1 cellular context compared by ENCODE assay signal in the genomic region with DNA sequence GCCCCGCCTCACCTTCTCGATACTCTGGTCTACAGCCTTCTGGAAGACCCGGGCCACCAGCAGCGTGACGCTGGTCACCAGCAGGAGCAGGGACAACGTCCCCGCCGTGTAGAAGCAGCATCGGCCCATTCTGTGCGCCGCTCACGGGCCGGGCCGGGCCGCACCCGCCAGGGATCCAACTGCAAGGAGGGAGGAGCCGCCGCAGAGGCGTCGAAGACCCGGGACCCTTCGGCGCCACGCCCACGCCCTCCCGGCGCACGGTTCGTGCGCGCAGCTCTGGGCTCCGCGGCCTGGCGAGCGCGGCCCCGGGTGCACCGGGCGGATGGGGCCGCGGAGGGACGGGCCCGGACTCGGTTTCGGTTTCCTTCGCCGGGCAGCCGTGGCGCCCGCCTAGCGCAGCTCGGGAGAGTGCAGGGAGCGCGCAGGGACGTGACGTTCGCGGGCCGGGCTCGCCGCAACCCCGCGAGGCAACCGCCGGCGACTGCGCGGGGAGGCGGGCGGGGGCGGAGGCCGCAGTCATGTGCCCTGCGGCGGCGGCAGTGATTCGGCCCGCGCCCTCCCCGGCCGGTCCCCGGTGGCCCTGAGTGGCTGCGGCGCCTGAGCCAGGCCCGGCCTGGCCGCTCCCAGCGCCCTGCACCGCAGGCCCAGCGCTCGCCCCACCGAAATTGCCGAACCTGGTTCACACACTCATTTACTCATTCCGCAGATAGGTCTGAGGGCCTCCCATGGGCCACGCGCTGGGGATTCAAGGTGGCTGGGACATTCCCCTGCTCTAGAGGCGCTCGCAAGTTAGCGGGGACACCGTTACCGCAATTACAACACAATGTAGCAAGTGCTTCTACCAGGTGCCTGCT.
TF ChIP-seq lines count a peak whose summit lies in the region.

A gene with protein sequence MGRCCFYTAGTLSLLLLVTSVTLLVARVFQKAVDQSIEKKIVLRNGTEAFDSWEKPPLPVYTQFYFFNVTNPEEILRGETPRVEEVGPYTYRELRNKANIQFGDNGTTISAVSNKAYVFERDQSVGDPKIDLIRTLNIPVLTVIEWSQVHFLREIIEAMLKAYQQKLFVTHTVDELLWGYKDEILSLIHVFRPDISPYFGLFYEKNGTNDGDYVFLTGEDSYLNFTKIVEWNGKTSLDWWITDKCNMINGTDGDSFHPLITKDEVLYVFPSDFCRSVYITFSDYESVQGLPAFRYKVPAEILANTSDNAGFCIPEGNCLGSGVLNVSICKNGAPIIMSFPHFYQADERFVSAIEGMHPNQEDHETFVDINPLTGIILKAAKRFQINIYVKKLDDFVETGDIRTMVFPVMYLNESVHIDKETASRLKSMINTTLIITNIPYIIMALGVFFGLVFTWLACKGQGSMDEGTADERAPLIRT (minus strand): TSS at position 410 of the 854 bp plus-strand sequence. CDS start 281 bp downstream, at position 129.

TF ChIP-seq in HepG2, 621 proteins besides CTCF, POLR2A, EP300 and RAD21 (continued from another document and continues in another):
- TF ChIP-seq, protein P1, sequence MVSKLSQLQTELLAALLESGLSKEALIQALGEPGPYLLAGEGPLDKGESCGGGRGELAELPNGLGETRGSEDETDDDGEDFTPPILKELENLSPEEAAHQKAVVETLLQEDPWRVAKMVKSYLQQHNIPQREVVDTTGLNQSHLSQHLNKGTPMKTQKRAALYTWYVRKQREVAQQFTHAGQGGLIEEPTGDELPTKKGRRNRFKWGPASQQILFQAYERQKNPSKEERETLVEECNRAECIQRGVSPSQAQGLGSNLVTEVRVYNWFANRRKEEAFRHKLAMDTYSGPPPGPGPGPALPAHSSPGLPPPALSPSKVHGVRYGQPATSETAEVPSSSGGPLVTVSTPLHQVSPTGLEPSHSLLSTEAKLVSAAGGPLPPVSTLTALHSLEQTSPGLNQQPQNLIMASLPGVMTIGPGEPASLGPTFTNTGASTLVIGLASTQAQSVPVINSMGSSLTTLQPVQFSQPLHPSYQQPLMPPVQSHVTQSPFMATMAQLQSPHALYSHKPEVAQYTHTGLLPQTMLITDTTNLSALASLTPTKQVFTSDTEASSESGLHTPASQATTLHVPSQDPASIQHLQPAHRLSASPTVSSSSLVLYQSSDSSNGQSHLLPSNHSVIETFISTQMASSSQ (IDR thresholded peaks at IDR 0.05; ENCODE audit: low read depth), result no peak
- TF ChIP-seq, protein P1 (CRISPR knock-in tag; IDR thresholded peaks at IDR 0.05; ENCODE audit: borderline replicate concordance), result 0 out of 2 replicates have a peak, but pooled peaks have one; percentile 47
- 0 out of 2 replicates have a peak, but pooled peaks have one; percentile 49 for TF ChIP-seq RELA (CRISPR knock-in tag; IDR thresholded peaks at IDR 0.05)
- TF ChIP-seq, protein P2, sequence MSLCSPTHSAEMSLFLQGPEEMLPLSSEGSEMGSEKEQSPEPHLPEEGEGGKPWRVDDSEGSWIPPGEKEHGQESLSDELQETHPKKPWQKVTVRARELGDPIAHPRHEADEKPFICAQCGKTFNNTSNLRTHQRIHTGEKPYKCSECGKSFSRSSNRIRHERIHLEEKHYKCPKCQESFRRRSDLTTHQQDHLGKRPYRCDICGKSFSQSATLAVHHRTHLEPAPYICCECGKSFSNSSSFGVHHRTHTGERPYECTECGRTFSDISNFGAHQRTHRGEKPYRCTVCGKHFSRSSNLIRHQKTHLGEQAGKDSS (CRISPR knock-in tag; IDR thresholded peaks at IDR 0.05; ENCODE audit: borderline replicate concordance, low read depth), result peak; percentile 64; the same call in 1 of the 2 replicates
- TF ChIP-seq ZFP37 (CRISPR knock-in tag; IDR thresholded peaks at IDR 0.05; ENCODE audit: borderline replicate concordance), result no peak
- TF ChIP-seq, protein P3, sequence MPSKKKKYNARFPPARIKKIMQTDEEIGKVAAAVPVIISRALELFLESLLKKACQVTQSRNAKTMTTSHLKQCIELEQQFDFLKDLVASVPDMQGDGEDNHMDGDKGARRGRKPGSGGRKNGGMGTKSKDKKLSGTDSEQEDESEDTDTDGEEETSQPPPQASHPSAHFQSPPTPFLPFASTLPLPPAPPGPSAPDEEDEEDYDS (CRISPR knock-in tag; IDR thresholded peaks at IDR 0.05), result no peak
- TF ChIP-seq ZBTB38 (CRISPR knock-in tag; IDR thresholded peaks at IDR 0.05), result peak; percentile 34; the same call in 1 of the 2 replicates
- TF ChIP-seq NRL (CRISPR knock-in tag; IDR thresholded peaks at IDR 0.05; ENCODE audit: borderline replicate concordance), result 0 out of 2 replicates have a peak, but pooled peaks have one; percentile 24
- peak; percentile 83; the same call in 1 of the 2 replicates for TF ChIP-seq MIER3 (CRISPR knock-in tag; IDR thresholded peaks at IDR 0.05; ENCODE audit: borderline replicate concordance)
- TF ChIP-seq RFX1 (IDR thresholded peaks at IDR 0.05), result no peak
- TF ChIP-seq CHCHD3 (CRISPR knock-in tag; IDR thresholded peaks at IDR 0.05), result no peak
- TF ChIP-seq NFKBIZ (CRISPR knock-in tag; IDR thresholded peaks at IDR 0.05), result no peak; the same call in 1 of the 2 replicates
- TF ChIP-seq MBD4 (IDR thresholded peaks at IDR 0.05; ENCODE audit: borderline replicate concordance, low read length), result no peak
- TF ChIP-seq ZNF788 (CRISPR knock-in tag; IDR thresholded peaks at IDR 0.05; ENCODE audit: borderline replicate concordance), result no peak
- no peak for TF ChIP-seq RORA (CRISPR knock-in tag; IDR thresholded peaks at IDR 0.05)
- TF ChIP-seq ZNF180 (CRISPR knock-in tag; IDR thresholded peaks at IDR 0.05; ENCODE audit: borderline replicate concordance, low read depth), result no peak
- TF ChIP-seq ZNF543 (CRISPR knock-in tag; IDR thresholded peaks at IDR 0.05), result peak; percentile 91; the same call in 1 of the 2 replicates
- TF ChIP-seq KLF6 (CRISPR knock-in tag; IDR thresholded peaks at IDR 0.05), result no peak; the same call in 1 of the 2 replicates
- TF ChIP-seq, protein P4, sequence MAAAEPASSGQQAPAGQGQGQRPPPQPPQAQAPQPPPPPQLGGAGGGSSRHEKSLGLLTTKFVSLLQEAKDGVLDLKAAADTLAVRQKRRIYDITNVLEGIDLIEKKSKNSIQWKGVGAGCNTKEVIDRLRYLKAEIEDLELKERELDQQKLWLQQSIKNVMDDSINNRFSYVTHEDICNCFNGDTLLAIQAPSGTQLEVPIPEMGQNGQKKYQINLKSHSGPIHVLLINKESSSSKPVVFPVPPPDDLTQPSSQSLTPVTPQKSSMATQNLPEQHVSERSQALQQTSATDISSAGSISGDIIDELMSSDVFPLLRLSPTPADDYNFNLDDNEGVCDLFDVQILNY (CRISPR knock-in tag; conservative IDR thresholded peaks at IDR 0.05), result no peak
- TF ChIP-seq, protein P5, sequence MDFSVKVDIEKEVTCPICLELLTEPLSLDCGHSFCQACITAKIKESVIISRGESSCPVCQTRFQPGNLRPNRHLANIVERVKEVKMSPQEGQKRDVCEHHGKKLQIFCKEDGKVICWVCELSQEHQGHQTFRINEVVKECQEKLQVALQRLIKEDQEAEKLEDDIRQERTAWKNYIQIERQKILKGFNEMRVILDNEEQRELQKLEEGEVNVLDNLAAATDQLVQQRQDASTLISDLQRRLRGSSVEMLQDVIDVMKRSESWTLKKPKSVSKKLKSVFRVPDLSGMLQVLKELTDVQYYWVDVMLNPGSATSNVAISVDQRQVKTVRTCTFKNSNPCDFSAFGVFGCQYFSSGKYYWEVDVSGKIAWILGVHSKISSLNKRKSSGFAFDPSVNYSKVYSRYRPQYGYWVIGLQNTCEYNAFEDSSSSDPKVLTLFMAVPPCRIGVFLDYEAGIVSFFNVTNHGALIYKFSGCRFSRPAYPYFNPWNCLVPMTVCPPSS (IDR thresholded peaks at IDR 0.05), result no peak
- TF ChIP-seq NFYB (CRISPR knock-in tag; IDR thresholded peaks at IDR 0.05), result peak; percentile 53; the same call in 1 of the 2 replicates
- TF ChIP-seq, protein P6, sequence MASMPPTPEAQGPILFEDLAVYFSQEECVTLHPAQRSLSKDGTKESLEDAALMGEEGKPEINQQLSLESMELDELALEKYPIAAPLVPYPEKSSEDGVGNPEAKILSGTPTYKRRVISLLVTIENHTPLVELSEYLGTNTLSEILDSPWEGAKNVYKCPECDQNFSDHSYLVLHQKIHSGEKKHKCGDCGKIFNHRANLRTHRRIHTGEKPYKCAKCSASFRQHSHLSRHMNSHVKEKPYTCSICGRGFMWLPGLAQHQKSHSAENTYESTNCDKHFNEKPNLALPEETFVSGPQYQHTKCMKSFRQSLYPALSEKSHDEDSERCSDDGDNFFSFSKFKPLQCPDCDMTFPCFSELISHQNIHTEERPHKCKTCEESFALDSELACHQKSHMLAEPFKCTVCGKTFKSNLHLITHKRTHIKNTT (CRISPR knock-in tag; IDR thresholded peaks at IDR 0.05), result no peak
- TF ChIP-seq, protein P7, sequence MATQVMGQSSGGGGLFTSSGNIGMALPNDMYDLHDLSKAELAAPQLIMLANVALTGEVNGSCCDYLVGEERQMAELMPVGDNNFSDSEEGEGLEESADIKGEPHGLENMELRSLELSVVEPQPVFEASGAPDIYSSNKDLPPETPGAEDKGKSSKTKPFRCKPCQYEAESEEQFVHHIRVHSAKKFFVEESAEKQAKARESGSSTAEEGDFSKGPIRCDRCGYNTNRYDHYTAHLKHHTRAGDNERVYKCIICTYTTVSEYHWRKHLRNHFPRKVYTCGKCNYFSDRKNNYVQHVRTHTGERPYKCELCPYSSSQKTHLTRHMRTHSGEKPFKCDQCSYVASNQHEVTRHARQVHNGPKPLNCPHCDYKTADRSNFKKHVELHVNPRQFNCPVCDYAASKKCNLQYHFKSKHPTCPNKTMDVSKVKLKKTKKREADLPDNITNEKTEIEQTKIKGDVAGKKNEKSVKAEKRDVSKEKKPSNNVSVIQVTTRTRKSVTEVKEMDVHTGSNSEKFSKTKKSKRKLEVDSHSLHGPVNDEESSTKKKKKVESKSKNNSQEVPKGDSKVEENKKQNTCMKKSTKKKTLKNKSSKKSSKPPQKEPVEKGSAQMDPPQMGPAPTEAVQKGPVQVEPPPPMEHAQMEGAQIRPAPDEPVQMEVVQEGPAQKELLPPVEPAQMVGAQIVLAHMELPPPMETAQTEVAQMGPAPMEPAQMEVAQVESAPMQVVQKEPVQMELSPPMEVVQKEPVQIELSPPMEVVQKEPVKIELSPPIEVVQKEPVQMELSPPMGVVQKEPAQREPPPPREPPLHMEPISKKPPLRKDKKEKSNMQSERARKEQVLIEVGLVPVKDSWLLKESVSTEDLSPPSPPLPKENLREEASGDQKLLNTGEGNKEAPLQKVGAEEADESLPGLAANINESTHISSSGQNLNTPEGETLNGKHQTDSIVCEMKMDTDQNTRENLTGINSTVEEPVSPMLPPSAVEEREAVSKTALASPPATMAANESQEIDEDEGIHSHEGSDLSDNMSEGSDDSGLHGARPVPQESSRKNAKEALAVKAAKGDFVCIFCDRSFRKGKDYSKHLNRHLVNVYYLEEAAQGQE (IDR thresholded peaks at IDR 0.05; ENCODE audit: borderline replicate concordance in 1 of 2, low read depth in 1 of 2, low read length in 2 of 2), result peak in 1 of 2 experiments; percentile 30; a peak in 1 of 4 replicates
- peak; percentile 80; the same call in 1 of the 2 replicates for TF ChIP-seq SP4 (CRISPR knock-in tag; IDR thresholded peaks at IDR 0.05)
- TF ChIP-seq, protein P8, sequence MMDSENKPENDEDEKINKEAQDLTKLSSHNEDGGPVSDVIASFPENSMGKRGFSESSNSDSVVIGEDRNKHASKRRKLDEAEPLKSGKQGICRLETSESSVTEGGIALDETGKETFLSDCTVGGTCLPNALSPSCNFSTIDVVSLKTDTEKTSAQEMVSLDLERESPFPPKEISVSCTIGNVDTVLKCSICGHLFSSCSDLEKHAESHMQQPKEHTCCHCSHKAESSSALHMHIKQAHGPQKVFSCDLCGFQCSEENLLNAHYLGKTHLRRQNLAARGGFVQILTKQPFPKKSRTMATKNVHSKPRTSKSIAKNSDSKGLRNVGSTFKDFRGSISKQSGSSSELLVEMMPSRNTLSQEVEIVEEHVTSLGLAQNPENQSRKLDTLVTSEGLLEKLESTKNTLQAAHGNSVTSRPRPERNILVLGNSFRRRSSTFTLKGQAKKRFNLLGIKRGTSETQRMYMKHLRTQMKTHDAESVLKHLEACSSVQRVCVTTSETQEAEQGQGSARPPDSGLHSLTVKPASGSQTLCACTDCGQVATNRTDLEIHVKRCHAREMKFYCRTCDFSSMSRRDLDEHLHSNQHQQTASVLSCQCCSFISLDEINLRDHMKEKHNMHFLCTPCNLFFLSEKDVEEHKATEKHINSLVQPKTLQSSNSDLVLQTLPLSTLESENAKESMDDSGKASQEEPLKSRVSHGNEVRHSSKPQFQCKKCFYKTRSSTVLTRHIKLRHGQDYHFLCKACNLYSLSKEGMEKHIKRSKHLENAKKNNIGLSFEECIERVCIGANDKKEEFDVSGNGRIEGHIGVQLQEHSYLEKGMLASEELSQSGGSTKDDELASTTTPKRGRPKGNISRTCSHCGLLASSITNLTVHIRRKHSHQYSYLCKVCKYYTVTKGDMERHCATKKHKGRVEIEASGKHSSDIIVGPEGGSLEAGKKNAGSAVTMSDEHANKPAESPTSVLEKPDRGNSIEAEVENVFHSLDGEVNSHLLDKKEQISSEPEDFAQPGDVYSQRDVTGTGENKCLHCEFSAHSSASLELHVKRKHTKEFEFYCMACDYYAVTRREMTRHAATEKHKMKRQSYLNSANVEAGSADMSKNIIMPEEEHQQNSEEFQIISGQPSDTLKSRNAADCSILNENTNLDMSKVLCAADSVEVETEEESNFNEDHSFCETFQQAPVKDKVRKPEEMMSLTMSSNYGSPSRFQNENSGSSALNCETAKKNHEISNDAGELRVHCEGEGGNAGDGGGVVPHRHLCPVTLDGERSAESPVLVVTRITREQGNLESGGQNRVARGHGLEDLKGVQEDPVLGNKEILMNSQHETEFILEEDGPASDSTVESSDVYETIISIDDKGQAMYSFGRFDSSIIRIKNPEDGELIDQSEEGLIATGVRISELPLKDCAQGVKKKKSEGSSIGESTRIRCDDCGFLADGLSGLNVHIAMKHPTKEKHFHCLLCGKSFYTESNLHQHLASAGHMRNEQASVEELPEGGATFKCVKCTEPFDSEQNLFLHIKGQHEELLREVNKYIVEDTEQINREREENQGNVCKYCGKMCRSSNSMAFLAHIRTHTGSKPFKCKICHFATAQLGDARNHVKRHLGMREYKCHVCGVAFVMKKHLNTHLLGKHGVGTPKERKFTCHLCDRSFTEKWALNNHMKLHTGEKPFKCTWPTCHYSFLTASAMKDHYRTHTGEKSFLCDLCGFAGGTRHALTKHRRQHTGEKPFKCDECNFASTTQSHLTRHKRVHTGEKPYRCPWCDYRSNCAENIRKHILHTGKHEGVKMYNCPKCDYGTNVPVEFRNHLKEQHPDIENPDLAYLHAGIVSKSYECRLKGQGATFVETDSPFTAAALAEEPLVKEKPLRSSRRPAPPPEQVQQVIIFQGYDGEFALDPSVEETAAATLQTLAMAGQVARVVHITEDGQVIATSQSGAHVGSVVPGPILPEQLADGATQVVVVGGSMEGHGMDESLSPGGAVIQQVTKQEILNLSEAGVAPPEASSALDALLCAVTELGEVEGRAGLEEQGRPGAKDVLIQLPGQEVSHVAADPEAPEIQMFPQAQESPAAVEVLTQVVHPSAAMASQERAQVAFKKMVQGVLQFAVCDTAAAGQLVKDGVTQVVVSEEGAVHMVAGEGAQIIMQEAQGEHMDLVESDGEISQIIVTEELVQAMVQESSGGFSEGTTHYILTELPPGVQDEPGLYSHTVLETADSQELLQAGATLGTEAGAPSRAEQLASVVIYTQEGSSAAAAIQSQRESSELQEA (CRISPR knock-in tag; IDR thresholded peaks at IDR 0.05; ENCODE audit: not compliant biosample characterization), result no peak
